Comparison of ENCODE assay signal across 10 cellular contexts in the genomic region with DNA sequence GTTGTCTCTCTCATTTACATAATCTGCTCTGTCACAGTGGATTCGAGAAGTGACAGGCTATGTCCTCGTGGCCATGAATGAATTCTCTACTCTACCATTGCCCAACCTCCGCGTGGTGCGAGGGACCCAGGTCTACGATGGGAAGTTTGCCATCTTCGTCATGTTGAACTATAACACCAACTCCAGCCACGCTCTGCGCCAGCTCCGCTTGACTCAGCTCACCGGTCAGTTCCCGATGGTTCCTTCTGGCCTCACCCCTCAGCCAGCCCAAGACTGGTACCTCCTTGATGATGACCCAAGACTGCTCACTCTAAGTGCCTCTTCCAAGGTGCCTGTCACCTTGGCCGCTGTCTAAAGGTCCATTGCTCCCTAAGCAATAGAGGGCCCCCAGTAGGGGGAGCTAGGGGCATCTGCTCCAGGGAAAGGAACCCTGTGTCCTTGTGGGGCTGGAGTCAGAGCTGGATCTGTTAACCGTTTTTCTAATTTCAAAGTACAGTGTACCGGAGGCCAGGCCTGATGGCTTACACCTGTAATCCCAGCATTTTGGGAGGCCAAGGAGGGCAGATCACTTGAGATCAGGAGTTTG. TPM values are rescaled to one million over a fixed set of nuclear protein-coding genes. Genes with fewer than 3 reads are reported as not detected.
DNase-seq lines count a peak whose midpoint lies in the region; ATAC-seq and TF ChIP-seq lines count a peak whose summit lies in the region.
"Had no signal": no experiment of that assay in that cellular context is flagged by ENCODE, and none has a peak within 500 bp of the region (broad histone marks: within the 10 kb centered on the region; RNA-seq: fewer than 3 reads in every experiment).

No MANE protein-coding gene starts in this region.

- no peaks in the 10 kb centered on the region for H3K36me3 Mint-ChIP-seq in activated CD8-positive, alpha-beta memory T cell treated with anti-CD3 and anti-CD28 coated beads, Interleukin-2, amount 10 ng/mL, durations not matched to agents 7 days and 5 days
- H3K36me3 Mint-ChIP-seq: stimulated activated naive B cell treated with anti-CD40 and anti-IgM and Interleukin-4, amounts not matched to agents 10 μg/mL and 1 μg/mL and 100 μg/mL, for 72 hours had no signal

- peaks cover 10% of the 10 kb centered on the region for H3K27me3 ChIP-seq in smooth muscle cell (ENCODE audit: low read depth)

- CTCF ChIA-PET in activated CD8-positive, alpha-beta memory T cell treated with anti-CD3 and anti-CD28 coated beads, Interleukin-2, amount 10 ng/mL, durations not matched to agents 7 days and 5 days (lab: Charles Lee) = interaction anchor here (0.7 to 9.0 kb wide), 20 partner anchors 10 to 347 kb away, joined by 3 to 97 read pairs (median 4); partner anchors contain the start of genes PA2G4, RPL41 and ZC3H10

- whole genome bisulfite sequencing in smooth muscle cell (ENCODE audit: low lambda C conversion rate) = 87% methylated on average over 15 of the region's 15 CpGs

- H3F3A ChIP-seq in smooth muscle cell (ENCODE audit: low read depth) = no peaks in the 10 kb centered on the region

- peak overlapping the region; percentile 64 for H3K27ac ChIP-seq in caudate nucleus (ENCODE audit: low read depth, low read length)
- H3K27ac ChIP-seq in smooth muscle cell (ENCODE audit: low read depth) = no peak overlapping the region

- peaks cover 25% of the 10 kb centered on the region for H3K27me3 Mint-ChIP-seq in activated CD8-positive, alpha-beta memory T cell treated with anti-CD3 and anti-CD28 coated beads, Interleukin-2, amount 10 ng/mL, durations not matched to agents 7 days and 5 days

- no peak overlapping the region for H3K27ac Mint-ChIP-seq in activated CD8-positive, alpha-beta memory T cell treated with anti-CD3 and anti-CD28 coated beads, Interleukin-2, amount 10 ng/mL, durations not matched to agents 7 days and 5 days
- H3K27ac Mint-ChIP-seq: stimulated activated naive B cell treated with anti-CD40 and anti-IgM and Interleukin-4, amounts not matched to agents 10 μg/mL and 1 μg/mL and 100 μg/mL, for 72 hours had no signal

- peaks cover 8% of the 10 kb centered on the region for H3K4me1 Mint-ChIP-seq in activated CD8-positive, alpha-beta memory T cell treated with anti-CD3 and anti-CD28 coated beads, Interleukin-2, amount 10 ng/mL, durations not matched to agents 7 days and 5 days

- H3K4me3 ChIP-seq in smooth muscle cell = no peak overlapping the region

- peak; percentile 67 for DNase-seq in activated CD8-positive, alpha-beta memory T cell treated with anti-CD3 and anti-CD28 coated beads, Interleukin-2, amount 10 ng/mL, durations not matched to agents 7 days and 5 days
- no peak for DNase-seq in activated CD8-positive, alpha-beta memory T cell treated with anti-CD3 and anti-CD28 coated beads, Interleukin-2, amount 50 U/mL, for 4 hours
- DNase-seq in NCI-H526 treated with DMSO at 0.1 percent for 48 hours (lab: John Stamatoyannopoulos, UW) = peak; percentile 2
- peak in 2 of 61 donors; percentile 4 to 10 for DNase-seq in caudate nucleus (lab: John Stamatoyannopoulos, UW)
- no peak for DNase-seq in smooth muscle cell (lab: John Stamatoyannopoulos, UW; ENCODE audit: unreplicated experiment)
- DNase-seq: DMS79; stimulated activated naive B cell treated with anti-CD40 and anti-IgM and Interleukin-4, amounts not matched to agents 10 μg/mL and 1 μg/mL and 100 μg/mL, for 72 hours had no signal

- no peaks in the 10 kb centered on the region for H3K9me3 ChIP-seq in smooth muscle cell (replicated peaks; ENCODE audit: low read depth)

- no peaks in the 10 kb centered on the region for H3K79me2 ChIP-seq in smooth muscle cell (ENCODE audit: low read depth)

- H3K4me3 Mint-ChIP-seq in activated CD8-positive, alpha-beta memory T cell treated with anti-CD3 and anti-CD28 coated beads, Interleukin-2, amount 10 ng/mL, durations not matched to agents 7 days and 5 days = no peak overlapping the region
- H3K4me3 Mint-ChIP-seq: stimulated activated naive B cell treated with anti-CD40 and anti-IgM and Interleukin-4, amounts not matched to agents 10 μg/mL and 1 μg/mL and 100 μg/mL, for 72 hours had no signal

- no peak overlapping the region for H3K9ac ChIP-seq in smooth muscle cell (ENCODE audit: low read depth)

- no peaks in the 10 kb centered on the region for H4K20me1 ChIP-seq in smooth muscle cell (ENCODE audit: low read depth)

- no peaks in the 10 kb centered on the region for H3K36me3 ChIP-seq in smooth muscle cell (ENCODE audit: low read depth)

- no peak overlapping the region for H3K4me2 ChIP-seq in smooth muscle cell

- peaks cover 3% of the 10 kb centered on the region for H3K4me1 ChIP-seq in smooth muscle cell (ENCODE audit: low read depth)

- ATAC-seq in activated CD8-positive, alpha-beta memory T cell treated with anti-CD3 and anti-CD28 coated beads, Interleukin-2, amount 10 ng/mL, durations not matched to agents 7 days and 5 days = peak; percentile 64
- ATAC-seq in GM18873 (IDR thresholded peaks at IDR 0.05; ENCODE audit: low FRiP score, unreplicated experiment) = no peak
- no peak for ATAC-seq in HG03175 (IDR thresholded peaks at IDR 0.05; ENCODE audit: unreplicated experiment)
- no peak for ATAC-seq in GM21526 (IDR thresholded peaks at IDR 0.05; ENCODE audit: low FRiP score, unreplicated experiment)
- ATAC-seq: stimulated activated naive B cell treated with anti-CD40 and anti-IgM and Interleukin-4, amounts not matched to agents 10 μg/mL and 1 μg/mL and 100 μg/mL, for 72 hours had no signal

- peak; percentile 26 for TF ChIP-seq CTCF in smooth muscle cell (IDR thresholded peaks at IDR 0.05; ENCODE audit: borderline replicate concordance, insufficient read depth, poor library complexity, severe bottlenecking)

- H2AFZ ChIP-seq in smooth muscle cell (ENCODE audit: low read depth) = no peak overlapping the region

- no peaks in the 10 kb centered on the region for H3K9me3 Mint-ChIP-seq in activated CD8-positive, alpha-beta memory T cell treated with anti-CD3 and anti-CD28 coated beads, Interleukin-2, amount 10 ng/mL, durations not matched to agents 7 days and 5 days (ENCODE audit: low read depth)
- H3K9me3 Mint-ChIP-seq: stimulated activated naive B cell treated with anti-CD40 and anti-IgM and Interleukin-4, amounts not matched to agents 10 μg/mL and 1 μg/mL and 100 μg/mL, for 72 hours had no signal

RNA-seq across cellular contexts. Expression of gene ERBB3, which starts 5.1 kb away (rescaled TPM):
- 1 to 10 TPM in 1 of 2 experiments, under 1 TPM in 1; 0.94 to 1.8 TPM for total RNA-seq in activated CD8-positive, alpha-beta memory T cell treated with anti-CD3 and anti-CD28 coated beads, Interleukin-2, amount 10 ng/mL, durations not matched to agents 7 days and 5 days
- total RNA-seq in smooth muscle cell = 7.2 and 9.2 TPM in 2 replicates
- polyA plus RNA-seq in smooth muscle cell = 1.2 and 9.8 TPM in 2 replicates

RNA-seq across cellular contexts. Expression of gene PA2G4, which starts 19.3 kb away (rescaled TPM):
- 100 to 1,000 TPM; 293 to 364 TPM for total RNA-seq in activated CD8-positive, alpha-beta memory T cell treated with anti-CD3 and anti-CD28 coated beads, Interleukin-2, amount 10 ng/mL, durations not matched to agents 7 days and 5 days
- total RNA-seq in smooth muscle cell = 88.6 and 118 TPM in 2 replicates
- polyA plus RNA-seq in smooth muscle cell = 99.8 and 113 TPM in 2 replicates

RNA-seq across cellular contexts. Expression of gene RPL41, which starts 31.4 kb away (rescaled TPM):
- total RNA-seq in activated CD8-positive, alpha-beta memory T cell treated with anti-CD3 and anti-CD28 coated beads, Interleukin-2, amount 10 ng/mL, durations not matched to agents 7 days and 5 days = 1,000 to 10,000 TPM; 3,748 to 4,271 TPM
- 2,929 and 3,246 TPM in 2 replicates for total RNA-seq in smooth muscle cell
- polyA plus RNA-seq in smooth muscle cell = 2,414 and 2,571 TPM in 2 replicates

RNA-seq across cellular contexts. Expression of gene ZC3H10, which starts 33.0 kb away (rescaled TPM):
- total RNA-seq in activated CD8-positive, alpha-beta memory T cell treated with anti-CD3 and anti-CD28 coated beads, Interleukin-2, amount 10 ng/mL, durations not matched to agents 7 days and 5 days = 10 to 100 TPM; 10.3 to 11.7 TPM
- total RNA-seq in smooth muscle cell = 1.9 and 6.7 TPM in 2 replicates
- polyA plus RNA-seq in smooth muscle cell = 2.8 TPM in 2 replicates

RNA-seq across cellular contexts. Expression of gene ESYT1, which starts 43.0 kb away (rescaled TPM):
- total RNA-seq in activated CD8-positive, alpha-beta memory T cell treated with anti-CD3 and anti-CD28 coated beads, Interleukin-2, amount 10 ng/mL, durations not matched to agents 7 days and 5 days = 100 to 1,000 TPM; 225 to 241 TPM
- 76.0 and 87.7 TPM in 2 replicates for total RNA-seq in smooth muscle cell
- polyA plus RNA-seq in smooth muscle cell = 69.5 and 77.0 TPM in 2 replicates

Comparison
In these comparisons a context has a peak if more than half of its experiments do, and no peak if none do; other contexts are left out.
1. DNase-seq: peak in activated CD8-positive, alpha-beta memory T cell treated with anti-CD3 and anti-CD28 coated beads, Interleukin-2, amount 10 ng/mL, durations not matched to agents 7 days and 5 days (single experiment) and NCI-H526 treated with DMSO at 0.1 percent for 48 hours (single experiment); none in activated CD8-positive, alpha-beta memory T cell treated with anti-CD3 and anti-CD28 coated beads, Interleukin-2, amount 50 U/mL, for 4 hours (single experiment) and smooth muscle cell (single experiment).